Comparison of ENCODE assay signal across 8 cellular contexts in genomic region chr10:55410415-55410885, GRCh38.
A peak's percentile ranks its signal among the peaks of the same experiment; 100 is the strongest.
DNase-seq lines count a peak whose midpoint lies in the region; ATAC-seq and TF ChIP-seq lines count a peak whose summit lies in the region.

No MANE protein-coding gene starts in this region.

- DNase-seq in DMS53 treated with DMSO at 0.1 percent for 48 hours (lab: John Stamatoyannopoulos, UW; ENCODE audit: unreplicated experiment) (peak; percentile 80), NCI-H69 (lab: John Stamatoyannopoulos, UW) (peak; percentile 96), epithelial cell of proximal tubule (ENCODE audit: low read depth) (no peak), neural crest cell (ENCODE audit: low read depth, low spot score) (peak; percentile 23), NCI-H2171 (lab: John Stamatoyannopoulos, UW) (no peak)
- DNase-seq in activated CD4-positive, alpha-beta T cell treated with anti-CD3 and anti-CD28 coated beads, Interleukin-2, amount 50 U/mL, for 48 hours: no peak

- H3K4me3 ChIP-seq in epithelial cell of proximal tubule (ENCODE audit: low read depth, low read length): no peak overlapping the region

- ATAC-seq in GM21737 (IDR thresholded peaks at IDR 0.05; ENCODE audit: unreplicated experiment) (no peak), GM19395 (IDR thresholded peaks at IDR 0.05; ENCODE audit: unreplicated experiment) (no peak)

- H3K9me3 Mint-ChIP-seq in neural crest cell: no peaks in the 10 kb centered on the region

- no peaks in the 10 kb centered on the region for H3K27me3 Mint-ChIP-seq in neural crest cell (ENCODE audit: low read depth)

- no peak overlapping the region for H3K4me3 Mint-ChIP-seq in neural crest cell

- H3K27ac Mint-ChIP-seq in neural crest cell (ENCODE audit: unreplicated experiment): peak overlapping the region; percentile 67

- H3K36me3 Mint-ChIP-seq in neural crest cell (ENCODE audit: low read depth): no peaks in the 10 kb centered on the region

- H3K4me1 Mint-ChIP-seq in neural crest cell: peaks cover 10% of the 10 kb centered on the region

- TF ChIP-seq CTCF in epithelial cell of proximal tubule (conservative IDR thresholded peaks at IDR 0.05; ENCODE audit: low read depth, low read length) (peak; percentile 13), neural crest cell (conservative IDR thresholded peaks at IDR 0.05) (peak; percentile 26)

Comparison
In these comparisons a context has a peak if more than half of its experiments do, and no peak if none do; other contexts are left out.
1. DNase-seq: peak in DMS53 treated with DMSO at 0.1 percent for 48 hours (single experiment), NCI-H69 (single experiment) and neural crest cell (single experiment); none in epithelial cell of proximal tubule (single experiment), NCI-H2171 (single experiment) and activated CD4-positive, alpha-beta T cell treated with anti-CD3 and anti-CD28 coated beads, Interleukin-2, amount 50 U/mL, for 48 hours (0 of 2).